Comparison of ENCODE assay signal across 17 cellular contexts in genomic region chr12:12542964-12543363, GRCh38.
"Had no signal": no experiment of that assay in that cellular context is flagged by ENCODE, and none has a peak within 500 bp of the region (broad histone marks: within the 10 kb centered on the region; RNA-seq: fewer than 3 reads in every experiment).

No MANE protein-coding gene starts in this region.

- H3K27ac Mint-ChIP-seq: activated CD8-positive, alpha-beta memory T cell treated with anti-CD3 and anti-CD28 coated beads, Interleukin-2, amount 10 ng/mL, durations not matched to agents 7 days and 5 days; activated naive CD8-positive, alpha-beta T cell treated with anti-CD3 and anti-CD28 coated beads, Interleukin-2, amount 10 ng/mL, durations not matched to agents 7 days and 5 days; progenitor cell of endocrine pancreas; T-helper 2 cell treated with Interferon-gamma antibody and Interleukin-4, amounts not matched to agents 5 μg/mL and 100 μg/mL, for 36 hours had no signal

- H3K4me3 ChIP-seq: colonic mucosa, gastroesophageal sphincter, sigmoid colon, testis had no signal

- H3K4me1 ChIP-seq: colonic mucosa, testis had no signal

- FAIRE-seq: endothelial cell of umbilical vein, keratinocyte had no signal

- ATAC-seq: activated CD4-positive, CD25-positive, alpha-beta regulatory T cell treated with anti-CD3 and anti-CD28 coated beads, Interleukin-2, amount 50 U/mL, for 24 hours; activated CD8-positive, alpha-beta memory T cell treated with anti-CD3 and anti-CD28 coated beads, Interleukin-2, amount 10 ng/mL, durations not matched to agents 7 days and 5 days; gastroesophageal sphincter; stimulated activated naive CD8-positive, alpha-beta T cell treated with anti-CD3 and anti-CD28 coated beads, Interleukin-15, amount 100 ng/mL, for 72 hours had no signal

- H3K27me3 ChIP-seq: colonic mucosa, gastroesophageal sphincter, sigmoid colon, testis had no signal

- H3K9me3 ChIP-seq: colonic mucosa, gastroesophageal sphincter, sigmoid colon, testis had no signal

- H3K27me3 Mint-ChIP-seq: activated CD8-positive, alpha-beta memory T cell treated with anti-CD3 and anti-CD28 coated beads, Interleukin-2, amount 10 ng/mL, durations not matched to agents 7 days and 5 days; activated naive CD8-positive, alpha-beta T cell treated with anti-CD3 and anti-CD28 coated beads, Interleukin-2, amount 10 ng/mL, durations not matched to agents 7 days and 5 days; progenitor cell of endocrine pancreas; stimulated activated naive CD8-positive, alpha-beta T cell treated with anti-CD3 and anti-CD28 coated beads, Interleukin-15, amount 100 ng/mL, for 72 hours had no signal

- H3K9me3 Mint-ChIP-seq: stimulated activated naive CD8-positive, alpha-beta T cell treated with anti-CD3 and anti-CD28 coated beads, Interleukin-15, amount 100 ng/mL, for 72 hours; T-helper 2 cell treated with Interferon-gamma antibody and Interleukin-4, amounts not matched to agents 5 μg/mL and 100 μg/mL, for 36 hours had no signal

- H3K36me3 ChIP-seq: colonic mucosa, sigmoid colon had no signal

- DNase-seq: activated CD4-positive, alpha-beta T cell treated with anti-CD3 and anti-CD28 coated beads, Interleukin-2, amount 50 U/mL, for 48 hours; activated CD8-positive, alpha-beta memory T cell treated with anti-CD3 and anti-CD28 coated beads, Interleukin-2, amount 10 ng/mL, durations not matched to agents 7 days and 5 days; activated naive CD8-positive, alpha-beta T cell treated with anti-CD3 and anti-CD28 coated beads, Interleukin-2, amount 10 ng/mL, durations not matched to agents 7 days and 5 days; activated T-cell treated with anti-CD3 and anti-CD28 coated beads, Interleukin-2, amount 50 U/mL, for 48 hours; aorta; colonic mucosa; sigmoid colon; stimulated activated CD4-positive, alpha-beta T cell treated with anti-CD3 and anti-CD28 coated beads, Interleukin-2, amount 100 ng/mL, for 48 hours; stimulated activated CD8-positive, alpha-beta memory T cell treated with anti-CD3 and anti-CD28 coated beads, Interleukin-4, amount 100 ng/mL, for 48 hours; stimulated activated naive CD8-positive, alpha-beta T cell treated with anti-CD3 and anti-CD28 coated beads, Interleukin-15, amount 100 ng/mL, for 72 hours; testis had no signal

- H3K27ac ChIP-seq: colonic mucosa, gastroesophageal sphincter, sigmoid colon, testis had no signal

- H3K4me3 Mint-ChIP-seq: activated CD8-positive, alpha-beta memory T cell treated with anti-CD3 and anti-CD28 coated beads, Interleukin-2, amount 10 ng/mL, durations not matched to agents 7 days and 5 days; activated naive CD8-positive, alpha-beta T cell treated with anti-CD3 and anti-CD28 coated beads, Interleukin-2, amount 10 ng/mL, durations not matched to agents 7 days and 5 days; stimulated activated naive CD8-positive, alpha-beta T cell treated with anti-CD3 and anti-CD28 coated beads, Interleukin-15, amount 100 ng/mL, for 72 hours; T-helper 2 cell treated with Interferon-gamma antibody and Interleukin-4, amounts not matched to agents 5 μg/mL and 100 μg/mL, for 36 hours had no signal
